ENCODE assay signal across 1 cellular context in the genomic region with DNA sequence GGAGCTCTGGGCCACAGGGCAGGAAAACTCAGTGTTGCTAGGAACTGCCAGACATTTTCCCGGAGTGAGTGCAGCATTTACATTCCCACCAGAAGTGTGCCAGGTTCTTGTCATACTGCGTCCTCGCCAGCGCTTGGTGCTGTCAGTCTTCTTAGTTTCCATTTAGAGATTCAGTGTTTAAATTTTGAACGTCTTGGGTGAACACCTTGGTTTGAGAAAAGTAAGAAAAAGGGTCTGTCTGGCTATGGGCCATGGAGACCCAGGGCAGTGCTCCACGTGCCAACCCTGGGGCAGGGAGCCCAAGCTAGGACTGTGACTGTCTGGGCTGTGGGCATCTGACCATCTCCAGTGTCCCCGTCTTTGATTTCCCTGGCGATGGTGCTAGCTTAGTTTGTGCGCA.
TF ChIP-seq lines count a peak whose summit lies in the region.

No MANE protein-coding gene starts in this region.

TF ChIP-seq in IMR-90, 13 proteins besides CTCF, POLR2A, EP300 and RAD21:
- TF ChIP-seq BHLHE40 (IDR thresholded peaks at IDR 0.05; ENCODE audit: low read depth, low read length) (no peak), RCOR1 (IDR thresholded peaks at IDR 0.05; ENCODE audit: insufficient replicate concordance, low read length) (no peak), SMC3 (IDR thresholded peaks at IDR 0.05; ENCODE audit: low read depth, low read length) (no peak), MXI1 (IDR thresholded peaks at IDR 0.05; ENCODE audit: borderline replicate concordance, low read depth, low read length) (no peak), FOS (IDR thresholded peaks at IDR 0.05; ENCODE audit: low read depth, low read length) (no peak), NFE2L2 (IDR thresholded peaks at IDR 0.05; ENCODE audit: low read depth, low read length) (no peak), CHD1 (IDR thresholded peaks at IDR 0.05; ENCODE audit: low read depth, low read length) (no peak), CEBPB (IDR thresholded peaks at IDR 0.05; ENCODE audit: low read depth, low read length) (no peak), RFX5 (IDR thresholded peaks at IDR 0.05; ENCODE audit: low read depth, low read length) (no peak)
- TF ChIP-seq, protein P1, sequence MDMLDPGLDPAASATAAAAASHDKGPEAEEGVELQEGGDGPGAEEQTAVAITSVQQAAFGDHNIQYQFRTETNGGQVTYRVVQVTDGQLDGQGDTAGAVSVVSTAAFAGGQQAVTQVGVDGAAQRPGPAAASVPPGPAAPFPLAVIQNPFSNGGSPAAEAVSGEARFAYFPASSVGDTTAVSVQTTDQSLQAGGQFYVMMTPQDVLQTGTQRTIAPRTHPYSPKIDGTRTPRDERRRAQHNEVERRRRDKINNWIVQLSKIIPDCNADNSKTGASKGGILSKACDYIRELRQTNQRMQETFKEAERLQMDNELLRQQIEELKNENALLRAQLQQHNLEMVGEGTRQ (IDR thresholded peaks at IDR 0.05; ENCODE audit: low read depth, low read length): no peak
- TF ChIP-seq, protein P2, sequence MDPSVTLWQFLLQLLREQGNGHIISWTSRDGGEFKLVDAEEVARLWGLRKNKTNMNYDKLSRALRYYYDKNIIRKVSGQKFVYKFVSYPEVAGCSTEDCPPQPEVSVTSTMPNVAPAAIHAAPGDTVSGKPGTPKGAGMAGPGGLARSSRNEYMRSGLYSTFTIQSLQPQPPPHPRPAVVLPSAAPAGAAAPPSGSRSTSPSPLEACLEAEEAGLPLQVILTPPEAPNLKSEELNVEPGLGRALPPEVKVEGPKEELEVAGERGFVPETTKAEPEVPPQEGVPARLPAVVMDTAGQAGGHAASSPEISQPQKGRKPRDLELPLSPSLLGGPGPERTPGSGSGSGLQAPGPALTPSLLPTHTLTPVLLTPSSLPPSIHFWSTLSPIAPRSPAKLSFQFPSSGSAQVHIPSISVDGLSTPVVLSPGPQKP (IDR thresholded peaks at IDR 0.05; ENCODE audit: borderline replicate concordance, low read depth, low read length): no peak
